In genomic region chr5:53116597-53116996, GRCh38 we compare ENCODE assay signal across 1 cellular context.
A peak's percentile ranks its signal among the peaks of the same experiment; 100 is the strongest.
TF ChIP-seq lines count a peak whose summit lies in the region.

No MANE protein-coding gene starts in this region.

TF ChIP-seq in HepG2, 621 proteins besides CTCF, POLR2A, EP300 and RAD21 (continued from another document):
- TF ChIP-seq ZNF362 (CRISPR knock-in tag; IDR thresholded peaks at IDR 0.05; ENCODE audit: borderline replicate concordance) (peak; percentile 62; the same call in 1 of the 2 replicates), CREM (IDR thresholded peaks at IDR 0.05) (peak; percentile 44; the same call in 1 of the 2 replicates), CREM (CRISPR knock-in tag; IDR thresholded peaks at IDR 0.05) (no peak), SALL1 (CRISPR knock-in tag; IDR thresholded peaks at IDR 0.05) (peak; percentile 46; the same call in 1 of the 2 replicates), ZNF12 (CRISPR knock-in tag; IDR thresholded peaks at IDR 0.05) (0 out of 2 replicates have a peak, but pooled peaks have one; percentile 39), RARA (CRISPR knock-in tag; IDR thresholded peaks at IDR 0.05) (peak; percentile 70), ZNF292 (CRISPR knock-in tag; IDR thresholded peaks at IDR 0.05; ENCODE audit: borderline replicate concordance, low read depth) (peak; percentile 61; the same call in 1 of the 2 replicates), TAF1 (CRISPR knock-in tag; IDR thresholded peaks at IDR 0.05) (no peak), SOX13 (IDR thresholded peaks at IDR 0.05) (no peak), SOX13 (CRISPR knock-in tag; conservative IDR thresholded peaks at IDR 0.05 in 1 of 2, IDR thresholded peaks at IDR 0.05 in 1 of 2) (peak in 1 of 2 experiments; percentile 20; a peak in 1 of 4 replicates), PAXIP1 (CRISPR knock-in tag; conservative IDR thresholded peaks at IDR 0.05) (peak; percentile 67), ZNF337 (CRISPR knock-in tag; IDR thresholded peaks at IDR 0.05; ENCODE audit: borderline replicate concordance, low read depth) (no peak), PHB2 (IDR thresholded peaks at IDR 0.05; ENCODE audit: partially characterized antibody) (no peak), MAFF (IDR thresholded peaks at IDR 0.05; ENCODE audit: low read depth, low read length) (peak; percentile 44; the same call in 1 of the 2 replicates), SP5 (CRISPR knock-in tag; IDR thresholded peaks at IDR 0.05; ENCODE audit: borderline replicate concordance, low read depth) (no peak), ZNF674 (CRISPR knock-in tag; IDR thresholded peaks at IDR 0.05; ENCODE audit: low read depth) (no peak), PITX1 (CRISPR knock-in tag; IDR thresholded peaks at IDR 0.05) (peak; percentile 57; the same call in 1 of the 2 replicates), ZNF496 (CRISPR knock-in tag; IDR thresholded peaks at IDR 0.05; ENCODE audit: insufficient replicate concordance) (no peak), MATR3 (CRISPR knock-in tag; IDR thresholded peaks at IDR 0.05) (no peak), NFKB2 (CRISPR knock-in tag; IDR thresholded peaks at IDR 0.05; ENCODE audit: borderline replicate concordance) (no peak), ZC3H13 (CRISPR knock-in tag; IDR thresholded peaks at IDR 0.05) (no peak), ELF1 (CRISPR knock-in tag; IDR thresholded peaks at IDR 0.05) (no peak), MTF2 (CRISPR knock-in tag; IDR thresholded peaks at IDR 0.05; ENCODE audit: borderline replicate concordance) (no peak), ZMYM4 (CRISPR knock-in tag; IDR thresholded peaks at IDR 0.05) (peak; percentile 85), FOXA3 (CRISPR knock-in tag; IDR thresholded peaks at IDR 0.05) (peak; percentile 56), ZNF256 (CRISPR knock-in tag; conservative IDR thresholded peaks at IDR 0.05) (no peak), GFI1 (CRISPR knock-in tag; IDR thresholded peaks at IDR 0.05; ENCODE audit: borderline replicate concordance) (no peak), ZGPAT (CRISPR knock-in tag; IDR thresholded peaks at IDR 0.05) (peak; percentile 50; the same call in 1 of the 2 replicates), CEBPB (IDR thresholded peaks at IDR 0.05; ENCODE audit: borderline replicate concordance, low read depth, low read length) (peak; percentile 76; the same call in 1 of the 2 replicates), ZNF264 (CRISPR knock-in tag; IDR thresholded peaks at IDR 0.05) (0 out of 2 replicates have a peak, but pooled peaks have one; percentile 19), ZMYM3 (CRISPR knock-in tag; IDR thresholded peaks at IDR 0.05) (peak; percentile 91), YEATS4 (CRISPR knock-in tag; IDR thresholded peaks at IDR 0.05; ENCODE audit: borderline replicate concordance) (peak; percentile 29; the same call in 1 of the 2 replicates), PRMT3 (CRISPR knock-in tag; IDR thresholded peaks at IDR 0.05; ENCODE audit: borderline replicate concordance, low read depth) (no peak), GPN1 (CRISPR knock-in tag; IDR thresholded peaks at IDR 0.05; ENCODE audit: borderline replicate concordance) (no peak)
- TF ChIP-seq, protein P1, sequence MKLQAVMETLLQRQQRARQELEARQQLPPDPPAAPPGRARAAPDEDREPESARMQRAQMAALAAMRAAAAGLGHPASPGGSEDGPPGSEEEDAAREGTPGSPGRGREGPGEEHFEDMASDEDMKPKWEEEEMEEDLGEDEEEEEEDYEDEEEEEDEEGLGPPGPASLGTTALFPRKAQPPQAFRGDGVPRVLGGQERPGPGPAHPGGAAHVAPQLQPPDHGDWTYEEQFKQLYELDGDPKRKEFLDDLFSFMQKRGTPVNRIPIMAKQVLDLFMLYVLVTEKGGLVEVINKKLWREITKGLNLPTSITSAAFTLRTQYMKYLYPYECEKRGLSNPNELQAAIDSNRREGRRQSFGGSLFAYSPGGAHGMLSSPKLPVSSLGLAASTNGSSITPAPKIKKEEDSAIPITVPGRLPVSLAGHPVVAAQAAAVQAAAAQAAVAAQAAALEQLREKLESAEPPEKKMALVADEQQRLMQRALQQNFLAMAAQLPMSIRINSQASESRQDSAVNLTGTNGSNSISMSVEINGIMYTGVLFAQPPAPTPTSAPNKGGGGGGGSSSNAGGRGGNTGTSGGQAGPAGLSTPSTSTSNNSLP (IDR thresholded peaks at IDR 0.05; ENCODE audit: low read depth, low read length) = 0 out of 2 replicates have a peak, but pooled peaks have one; percentile 34
- TF ChIP-seq, protein P2, sequence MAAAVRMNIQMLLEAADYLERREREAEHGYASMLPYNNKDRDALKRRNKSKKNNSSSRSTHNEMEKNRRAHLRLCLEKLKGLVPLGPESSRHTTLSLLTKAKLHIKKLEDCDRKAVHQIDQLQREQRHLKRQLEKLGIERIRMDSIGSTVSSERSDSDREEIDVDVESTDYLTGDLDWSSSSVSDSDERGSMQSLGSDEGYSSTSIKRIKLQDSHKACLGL (CRISPR knock-in tag; IDR thresholded peaks at IDR 0.05) = no peak
